In the genomic region with DNA sequence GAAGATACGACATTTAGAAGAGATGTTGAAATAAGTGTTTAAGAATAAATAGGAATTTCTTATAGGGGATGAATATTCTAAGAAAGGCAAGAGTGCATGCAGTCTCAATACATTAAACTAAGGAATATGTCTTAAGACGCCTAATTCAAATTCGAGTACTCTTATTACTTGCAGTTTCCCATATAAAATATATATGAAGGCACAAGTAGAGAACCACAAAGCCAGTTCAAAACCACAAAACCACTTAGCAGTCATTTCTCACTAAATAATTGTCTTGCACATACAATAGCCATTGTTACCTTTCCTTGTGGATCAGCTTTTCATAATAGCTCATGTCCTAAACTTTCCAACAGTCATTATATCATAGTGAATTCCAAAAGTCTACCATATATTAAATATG, we compare ENCODE assay signal across 19 cellular contexts.
A peak's percentile ranks its signal among the peaks of the same experiment; 100 is the strongest.
DNase-seq lines count a peak whose midpoint lies in the region; ATAC-seq and TF ChIP-seq lines count a peak whose summit lies in the region.
"Had no signal": no experiment of that assay in that cellular context is flagged by ENCODE, and none has a peak within 500 bp of the region (broad histone marks: within the 10 kb centered on the region; RNA-seq: fewer than 3 reads in every experiment).

No MANE protein-coding gene starts in this region.

- no peaks in the 10 kb centered on the region for H3K9me3 ChIP-seq in mammary epithelial cell (replicated peaks; ENCODE audit: insufficient read depth, low read length)
- no peaks in the 10 kb centered on the region for H3K9me3 ChIP-seq in breast epithelium

- H3K9me3 Mint-ChIP-seq in activated T-helper 17 cell treated with anti-CD3 and anti-CD28 coated beads, Interleukin-2, amount 50 U/mL, for 72 hours = no peaks in the 10 kb centered on the region

- no peak for TF ChIP-seq CTCF in mammary epithelial cell (conservative IDR thresholded peaks at IDR 0.05 in 1 of 2, IDR thresholded peaks at IDR 0.05 in 1 of 2; ENCODE audit: extremely low read depth in 1 of 2, insufficient read depth in 1 of 2, low read depth in 1 of 2, low read length in 2 of 2)
- no peak for TF ChIP-seq CTCF in breast epithelium (IDR thresholded peaks at IDR 0.05)

- no TSS peak for BruUV-seq in mammary epithelial cell (replicated peaks; lab: Mats Ljungman, UMichigan)

- dilution Hi-C loops in mammary epithelial cell (cut with HindIII; ENCODE audit: low sequenced_read_pairs) = no loop called here

- no peak overlapping the region for H3K9ac ChIP-seq in mammary epithelial cell (ENCODE audit: insufficient read depth, low read length)

- H3K27me3 ChIP-seq in mammary epithelial cell (ENCODE audit: insufficient read depth, low read length) (no peaks in the 10 kb centered on the region), breast epithelium (no peaks in the 10 kb centered on the region)

- no peaks in the 10 kb centered on the region for H3K27me3 Mint-ChIP-seq in activated T-helper 17 cell treated with anti-CD3 and anti-CD28 coated beads, Interleukin-2, amount 50 U/mL, for 72 hours

- CTCF ChIA-PET in mammary epithelial cell (lab: Charles Lee; ENCODE audit: low non-redundant PET) = no interaction called here

- H3K36me3 Mint-ChIP-seq in activated T-helper 17 cell treated with anti-CD3 and anti-CD28 coated beads, Interleukin-2, amount 50 U/mL, for 72 hours (ENCODE audit: low read depth) = peaks cover 40% of the 10 kb centered on the region

- TF ChIP-seq POLR2A in breast epithelium (IDR thresholded peaks at IDR 0.05) = no peak

- peak; percentile 23 for DNase-seq in NCI-H2107 treated with DMSO at 0.1 percent for 48 hours (lab: John Stamatoyannopoulos, UW; ENCODE audit: unreplicated experiment)
- DNase-seq in NCI-H2107 (lab: John Stamatoyannopoulos, UW) = no peak
- DNase-seq in mammary epithelial cell = peak; percentile 12
- no peak for DNase-seq in breast epithelium (ENCODE audit: low spot score in 2 of 2)
- no peak for DNase-seq in NCI-H187 treated with DMSO at 0.1 percent for 48 hours (lab: John Stamatoyannopoulos, UW)
- DNase-seq in DMS114 treated with DMSO at 0.1 percent for 48 hours (lab: John Stamatoyannopoulos, UW; ENCODE audit: unreplicated experiment) = no peak
- DNase-seq in NCI-H510A treated with DMSO at 0.1 percent for 48 hours (lab: John Stamatoyannopoulos, UW) = no peak
- DNase-seq: GF-D8, GOT3, NCI-H1048, NCI-H1436, NCI-H2029 treated with DMSO at 0.1 percent for 48 hours, NCI-H2227 treated with DMSO at 0.1 percent for 48 hours, NCI-H524, NCI-H82, SHP77 had no signal

- peak overlapping the region; percentile 20 for H3K27ac Mint-ChIP-seq in activated T-helper 17 cell treated with anti-CD3 and anti-CD28 coated beads, Interleukin-2, amount 50 U/mL, for 72 hours

- H3K4me1 ChIP-seq in mammary epithelial cell (ENCODE audit: insufficient read depth, low read length) = peaks cover 3% of the 10 kb centered on the region
- no peaks in the 10 kb centered on the region for H3K4me1 ChIP-seq in breast epithelium

- no peak overlapping the region for H3K4me3 Mint-ChIP-seq in activated T-helper 17 cell treated with anti-CD3 and anti-CD28 coated beads, Interleukin-2, amount 50 U/mL, for 72 hours

- no peak overlapping the region for H2AFZ ChIP-seq in mammary epithelial cell (ENCODE audit: low read depth, low read length)

- intact Hi-C loops in mammary epithelial cell (cut with micrococcal nuclease) (no loop called here), breast epithelium (cut with DNase I; ENCODE audit: low total_unique reads) (no loop called here)

- peaks cover 2% of the 10 kb centered on the region for H3K79me2 ChIP-seq in mammary epithelial cell (ENCODE audit: insufficient read depth, low read length)

- H3K27ac ChIP-seq in mammary epithelial cell (ENCODE audit: insufficient read depth, low read depth, low read length) (no peak overlapping the region), breast epithelium (no peak overlapping the region)
- H3K27ac ChIP-seq: 22Rv1, SK-N-MC had no signal

- WGBS in mammary epithelial cell (ENCODE audit: low coverage, missing lambda C conversion rate) = 86% methylated on average over 3 of the region's 3 CpGs

- H3K36me3 ChIP-seq in mammary epithelial cell (ENCODE audit: insufficient read depth, low read length) (peaks cover 6% of the 10 kb centered on the region), breast epithelium (no peaks in the 10 kb centered on the region)

- no peak overlapping the region for H3K4me2 ChIP-seq in mammary epithelial cell (ENCODE audit: insufficient read depth, low read depth, low read length)

- ATAC-seq in activated T-helper 17 cell treated with anti-CD3 and anti-CD28 coated beads, Interleukin-2, amount 50 U/mL, for 72 hours (replicated peaks) = peak; percentile 19

- H3K4me3 ChIP-seq in mammary epithelial cell (replicated peaks in 1 of 3; ENCODE audit: insufficient read depth in 1 of 3, low read depth in 2 of 3, low read length in 3 of 3) = no peak overlapping the region
- no peak overlapping the region for H3K4me3 ChIP-seq in breast epithelium
- H3K4me3 ChIP-seq: SK-N-MC had no signal

- H4K20me1 ChIP-seq in mammary epithelial cell (ENCODE audit: insufficient read depth, low read length) = no peaks in the 10 kb centered on the region

- H3K4me1 Mint-ChIP-seq in activated T-helper 17 cell treated with anti-CD3 and anti-CD28 coated beads, Interleukin-2, amount 50 U/mL, for 72 hours = peaks cover 22% of the 10 kb centered on the region

- in situ Hi-C loops in mammary epithelial cell (cut with MboI; ENCODE audit: low sequenced_read_pairs in 2 of 2) = no loop called here

Comparison
In these comparisons a context has a peak if more than half of its experiments do, and no peak if none do; other contexts are left out.
1. DNase-seq: peak in NCI-H2107 treated with DMSO at 0.1 percent for 48 hours (single experiment) and mammary epithelial cell (single experiment); none in NCI-H2107 (single experiment), breast epithelium (0 of 2), NCI-H187 treated with DMSO at 0.1 percent for 48 hours (single experiment), DMS114 treated with DMSO at 0.1 percent for 48 hours (single experiment) and NCI-H510A treated with DMSO at 0.1 percent for 48 hours (single experiment).